Comparison of ENCODE assay signal across 9 cellular contexts in genomic region chr1:230185076-230186001, GRCh38.
A peak's percentile ranks its signal among the peaks of the same experiment; 100 is the strongest.
DNase-seq lines count a peak whose midpoint lies in the region; ATAC-seq and TF ChIP-seq lines count a peak whose summit lies in the region.
"Had no signal": no experiment of that assay in that cellular context is flagged by ENCODE, and none has a peak within 500 bp of the region (broad histone marks: within the 10 kb centered on the region; RNA-seq: fewer than 3 reads in every experiment).

No MANE protein-coding gene starts in this region.

- H3K4me3 ChIP-seq in right atrium auricular region (peak overlapping the region in 1 of 2 donors; percentile 9), thoracic aorta (peak overlapping the region; percentile 28)
- H3K4me3 ChIP-seq: neural progenitor cell had no signal

- no peak for TF ChIP-seq CTCF in right atrium auricular region (IDR thresholded peaks at IDR 0.05)
- no peak for TF ChIP-seq CTCF in thoracic aorta (IDR thresholded peaks at IDR 0.05)

- H3K36me3 ChIP-seq in right atrium auricular region, result no peaks in the 10 kb centered on the region
- no peaks in the 10 kb centered on the region for H3K36me3 ChIP-seq in thoracic aorta
- H3K36me3 ChIP-seq: neural progenitor cell had no signal

- H3K27ac ChIP-seq in right atrium auricular region (peak overlapping the region; percentile 56), thoracic aorta (peak overlapping the region; percentile 53 to 56)
- H3K27ac ChIP-seq: neural progenitor cell had no signal

- CTCF ChIA-PET in activated naive CD4-positive, alpha-beta T cell treated with anti-CD3 and anti-CD28 coated beads for 36 hours (lab: Charles Lee), result interaction anchor here (0.6 kb wide), 2 partner anchors 325 to 336 kb away, joined by 3 to 5 read pairs; no protein-coding TSS in a partner anchor

- intact Hi-C loops in activated naive CD4-positive, alpha-beta T cell treated with anti-CD3 and anti-CD28 coated beads for 36 hours (cut with micrococcal nuclease), result no loop called here

- peaks cover 2% of the 10 kb centered on the region for H3K9me3 Mint-ChIP-seq in activated naive CD4-positive, alpha-beta T cell treated with anti-CD3 and anti-CD28 coated beads for 36 hours

- H3K9me3 ChIP-seq in right atrium auricular region (no peaks in the 10 kb centered on the region), thoracic aorta (no peaks in the 10 kb centered on the region)

- no peaks in the 10 kb centered on the region for H3K27me3 Mint-ChIP-seq in activated naive CD4-positive, alpha-beta T cell treated with anti-CD3 and anti-CD28 coated beads for 36 hours (ENCODE audit: low read depth)

- no peak overlapping the region for H3K4me3 Mint-ChIP-seq in activated naive CD4-positive, alpha-beta T cell treated with anti-CD3 and anti-CD28 coated beads for 36 hours

- peaks cover 0 to 33% of the 10 kb centered on the region in 2 donors for H3K4me1 ChIP-seq in right atrium auricular region
- H3K4me1 ChIP-seq in thoracic aorta (ENCODE audit: control insufficient read depth in 1 of 2, low read depth in 2 of 2), result peaks cover 22 to 59% of the 10 kb centered on the region in 2 donors

- H3K27me3 ChIP-seq in right atrium auricular region (no peaks in the 10 kb centered on the region), thoracic aorta (replicated peaks; ENCODE audit: insufficient read depth) (no peaks in the 10 kb centered on the region)
- H3K27me3 ChIP-seq: neural progenitor cell had no signal

- peaks cover 47% of the 10 kb centered on the region for H3K36me3 Mint-ChIP-seq in activated naive CD4-positive, alpha-beta T cell treated with anti-CD3 and anti-CD28 coated beads for 36 hours (ENCODE audit: low read depth)

- no peak for DNase-seq in activated naive CD4-positive, alpha-beta T cell treated with anti-CD3 and anti-CD28 coated beads for 36 hours
- DNase-seq in activated naive CD4-positive, alpha-beta T cell treated with Interleukin-2 at 50 U/mL for 16 hours, result no peak
- no peak for DNase-seq in right atrium auricular region (ENCODE audit: low spot score)
- no peak for DNase-seq in thoracic aorta (ENCODE audit: low spot score)
- no peak for DNase-seq in AG08396 (ENCODE audit: low spot score)
- no peak for DNase-seq in NCI-H446 treated with DMSO at 0.1 percent for 48 hours (lab: John Stamatoyannopoulos, UW)
- DNase-seq in ureter (ENCODE audit: low spot score), result no peak

- peaks cover 42% of the 10 kb centered on the region for H3K4me1 Mint-ChIP-seq in activated naive CD4-positive, alpha-beta T cell treated with anti-CD3 and anti-CD28 coated beads for 36 hours (ENCODE audit: low read depth)

- ATAC-seq in SK-N-SH treated with all-trans-retinoic acid at 6 μM for 48 hours, result peak; percentile 27
- no peak for ATAC-seq in thoracic aorta (ENCODE audit: insufficient number of reproducible peaks, low FRiP score, low read depth)

- peak overlapping the region; percentile 15 for H3K27ac Mint-ChIP-seq in activated naive CD4-positive, alpha-beta T cell treated with anti-CD3 and anti-CD28 coated beads for 36 hours

TF ChIP-seq in SK-N-SH treated with all-trans-retinoic acid at 6 μM for 48 hours, 23 proteins besides CTCF, POLR2A, EP300 and RAD21:
- TF ChIP-seq ZFP3 (CRISPR knock-in tag; IDR thresholded peaks at IDR 0.05) (no peak), ISL1 (CRISPR knock-in tag; IDR thresholded peaks at IDR 0.05) (no peak), ZNF8 (CRISPR knock-in tag; IDR thresholded peaks at IDR 0.05) (no peak), RARB (CRISPR knock-in tag; IDR thresholded peaks at IDR 0.05) (no peak), POU6F1 (CRISPR knock-in tag; IDR thresholded peaks at IDR 0.05; ENCODE audit: borderline replicate concordance, low read depth) (no peak), GLIS3 (CRISPR knock-in tag; IDR thresholded peaks at IDR 0.05) (no peak), TSHZ2 (CRISPR knock-in tag; IDR thresholded peaks at IDR 0.05) (no peak), SNAI2 (CRISPR knock-in tag; IDR thresholded peaks at IDR 0.05) (no peak), OSR1 (CRISPR knock-in tag; IDR thresholded peaks at IDR 0.05) (no peak), TCF4 (CRISPR knock-in tag; IDR thresholded peaks at IDR 0.05; ENCODE audit: borderline replicate concordance) (no peak), TOX (CRISPR knock-in tag; IDR thresholded peaks at IDR 0.05; ENCODE audit: borderline replicate concordance) (no peak), ZC3H10 (CRISPR knock-in tag; IDR thresholded peaks at IDR 0.05) (no peak), CREB5 (CRISPR knock-in tag; IDR thresholded peaks at IDR 0.05; ENCODE audit: low read depth) (no peak), ARNTL (CRISPR knock-in tag; IDR thresholded peaks at IDR 0.05; ENCODE audit: borderline replicate concordance, low read depth) (no peak), BACH2 (CRISPR knock-in tag; IDR thresholded peaks at IDR 0.05; ENCODE audit: borderline replicate concordance) (no peak), ZNF565 (CRISPR knock-in tag; conservative IDR thresholded peaks at IDR 0.05; ENCODE audit: low read depth) (no peak), ZNF70 (CRISPR knock-in tag; IDR thresholded peaks at IDR 0.05) (no peak), CSDC2 (CRISPR knock-in tag; IDR thresholded peaks at IDR 0.05) (no peak)
